Comparison of ENCODE assay signal across 18 cellular contexts in the genomic region with DNA sequence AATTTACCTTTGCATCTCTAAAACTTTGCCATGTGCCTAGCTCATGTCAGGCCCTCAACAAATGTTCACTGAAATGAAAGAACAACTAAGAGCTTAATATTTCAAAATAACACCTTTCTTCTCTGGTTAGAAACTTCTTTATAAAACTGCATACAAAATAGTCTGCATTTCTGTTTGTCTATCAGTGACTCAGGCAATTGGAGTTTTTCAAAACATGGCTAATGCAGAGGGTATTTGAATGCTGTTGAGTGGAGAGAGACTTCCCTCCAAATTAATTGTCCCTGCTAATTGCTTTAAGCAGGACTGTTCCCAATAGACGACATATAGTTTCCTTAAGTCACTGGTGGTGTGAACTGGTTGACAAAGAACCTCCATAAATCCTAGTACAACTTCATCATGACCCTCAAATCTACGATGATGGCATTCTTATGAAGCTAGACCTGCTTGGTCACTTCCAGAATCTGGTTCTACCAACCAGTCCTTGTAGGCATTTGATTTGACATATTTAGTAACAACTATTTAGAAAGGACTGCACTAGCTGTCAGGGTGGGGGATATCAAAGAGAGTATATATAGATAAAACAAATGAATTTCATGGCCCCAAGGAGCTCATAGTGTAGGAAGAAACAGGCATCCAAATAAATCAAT.
A peak's percentile ranks its signal among the peaks of the same experiment; 100 is the strongest.
DNase-seq lines count a peak whose midpoint lies in the region; ATAC-seq and TF ChIP-seq lines count a peak whose summit lies in the region.
"Had no signal": no experiment of that assay in that cellular context is flagged by ENCODE, and none has a peak within 500 bp of the region (broad histone marks: within the 10 kb centered on the region; RNA-seq: fewer than 3 reads in every experiment).

No MANE protein-coding gene starts in this region.

- H3K4me2 ChIP-seq in IMR-90 (ENCODE audit: low read depth, low read length) (peak overlapping the region; percentile 42; the same call in 1 of the 2 replicates), neural cell (ENCODE audit: low read length) (no peak overlapping the region)
- H3K4me2 ChIP-seq: BLaER1, PC-9 had no signal

- H2BK5ac ChIP-seq in IMR-90 (ENCODE audit: low read depth, low read length, poor library complexity, severe bottlenecking), result no peak overlapping the region

- H2BK120ac ChIP-seq in IMR-90 (ENCODE audit: low read depth, low read length), result peak overlapping the region; percentile 3; the same call in 1 of the 2 replicates

- H3K18ac ChIP-seq in IMR-90 (ENCODE audit: low read depth, low read length), result no peak overlapping the region; the same call in 1 of the 2 replicates

- no peaks in the 10 kb centered on the region for H3K36me3 ChIP-seq in IMR-90 (ENCODE audit: control insufficient read depth, insufficient read depth, low read length)
- H3K36me3 ChIP-seq in neural cell (ENCODE audit: insufficient read depth, low read length), result no peaks in the 10 kb centered on the region
- H3K36me3 ChIP-seq in transverse colon, result no peaks in the 10 kb centered on the region
- H3K36me3 ChIP-seq: BLaER1 had no signal

- no peaks in the 10 kb centered on the region; the same call in 1 of the 2 replicates for H3K4me1 ChIP-seq in IMR-90 (ENCODE audit: control insufficient read depth, insufficient read depth, low read length)
- H3K4me1 ChIP-seq in transverse colon, result no peaks in the 10 kb centered on the region
- H3K4me1 ChIP-seq: BLaER1 had no signal

- ATAC-seq in IMR-90 (ENCODE audit: low read depth) (peak; percentile 42; the same call in 1 of the 2 replicates), HG03095 (IDR thresholded peaks at IDR 0.05; ENCODE audit: unreplicated experiment) (no peak), HG02571 (IDR thresholded peaks at IDR 0.05; ENCODE audit: unreplicated experiment) (no peak), GM21526 (IDR thresholded peaks at IDR 0.05; ENCODE audit: low FRiP score, unreplicated experiment) (no peak)
- ATAC-seq: CD8-positive, alpha-beta T cell had no signal

- POLR2A ChIA-PET in IMR-90 (lab: Charles Lee; ENCODE audit: unreplicated experiment), result no interaction called here

- TF ChIP-seq CTCF in IMR-90 (conservative IDR thresholded peaks at IDR 0.05; ENCODE audit: low read depth, low read length), result no peak
- no peak for TF ChIP-seq CTCF in neural cell (IDR thresholded peaks at IDR 0.05; ENCODE audit: poor library complexity, severe bottlenecking)
- no peak for TF ChIP-seq CTCF in transverse colon (IDR thresholded peaks at IDR 0.05)

- no peak overlapping the region for H3K14ac ChIP-seq in IMR-90 (replicated peaks; ENCODE audit: low read depth, low read length)

- H3K9me2 ChIP-seq in neural cell (ENCODE audit: insufficient read depth, low read length), result no peaks in the 10 kb centered on the region

- TF ChIP-seq EP300 in neural cell (conservative IDR thresholded peaks at IDR 0.05; ENCODE audit: poor library complexity, severe bottlenecking) (no peak), transverse colon (IDR thresholded peaks at IDR 0.05; ENCODE audit: low read depth) (no peak)

- TF ChIP-seq POLR2A in IMR-90 (IDR thresholded peaks at IDR 0.05; ENCODE audit: low read depth, low read length), result no peak
- no peak for TF ChIP-seq POLR2A in transverse colon (IDR thresholded peaks at IDR 0.05)

- no peak overlapping the region; the same call in 1 of the 2 replicates for H2BK20ac ChIP-seq in IMR-90 (ENCODE audit: low read depth, low read length)

- CTCF ChIA-PET in IMR-90 (lab: Yijun Ruan, JAX), result no interaction called here

- no peak overlapping the region for H3K56ac ChIP-seq in IMR-90 (ENCODE audit: extremely low read depth, insufficient read depth, low read length)

- H2AFZ ChIP-seq in IMR-90 (replicated peaks; ENCODE audit: low read length, poor library complexity) (no peak overlapping the region), neural cell (ENCODE audit: low read depth, low read length) (no peak overlapping the region)
- H2AFZ ChIP-seq: PC-9 had no signal

- H3K9me3 ChIP-seq in IMR-90 (ENCODE audit: control insufficient read depth, insufficient read depth, low read length), result no peaks in the 10 kb centered on the region
- H3K9me3 ChIP-seq in neural cell (ENCODE audit: low read length), result no peaks in the 10 kb centered on the region
- no peaks in the 10 kb centered on the region for H3K9me3 ChIP-seq in transverse colon
- H3K9me3 ChIP-seq: BLaER1 had no signal

- WGBS in IMR-90 (ENCODE audit: extremely low coverage in 2 of 2, insufficient read length in 1 of 2), 2 experiments, result no CpG with 5 or more reads among the region's 2 CpGs
- 80 to 81% methylated on average over 2 of the region's 2 CpGs for WGBS in transverse colon (ENCODE audit: low coverage in 1 of 2), 2 donors

- peak; percentile 53 for DNase-seq in EH (ENCODE audit: low read depth)
- DNase-seq in IMR-90, result peak; percentile 24
- peak; percentile 16 for DNase-seq in astrocyte of the hippocampus (ENCODE audit: low read depth, low spot score)
- DNase-seq in transverse colon, result no peak
- DNase-seq: Calu3; CD8-positive, alpha-beta T cell; H9; NCI-H1436; NCI-H1930; NCI-H226; NCI-H524; PC-9 had no signal

- no TSS peak for BruUV-seq in IMR-90 (replicated peaks; lab: Mats Ljungman, UMichigan)

- no peaks in the 10 kb centered on the region for H3K79me1 ChIP-seq in IMR-90 (ENCODE audit: low read depth in 1 of 2, low read length in 2 of 2)

- no peak overlapping the region for H2AK5ac ChIP-seq in IMR-90 (ENCODE audit: low read depth, low read length)

- H3K9ac ChIP-seq in IMR-90 (ENCODE audit: low read depth, low read length) (no peak overlapping the region), neural cell (ENCODE audit: low read length) (no peak overlapping the region)
- H3K9ac ChIP-seq: BLaER1 had no signal

- no peak overlapping the region for H4K91ac ChIP-seq in IMR-90 (ENCODE audit: insufficient read depth, low read depth, low read length)

- H2BK15ac ChIP-seq in IMR-90 (ENCODE audit: low read depth, low read length), result no peak overlapping the region

- no peak overlapping the region for H4K5ac ChIP-seq in IMR-90 (ENCODE audit: low read depth, low read length)

- in situ Hi-C loops in IMR-90 (cut with MboI; ENCODE audit: low sequenced_read_pairs), result no loop called here
- in situ Hi-C loops in transverse colon (cut with MboI; ENCODE audit: low pct_ligation_motif_present in 1 of 4, low pct_unique_long_range_greater_than_20kb in 1 of 4, low sequenced_read_pairs in 3 of 4), result no loop called here

- intact Hi-C loops in IMR-90 (cut with micrococcal nuclease), result no loop called here
- intact Hi-C loops in transverse colon (cut with DNase I; ENCODE audit: low total_unique reads), result no loop called here

- no peaks in the 10 kb centered on the region for H4K20me1 ChIP-seq in IMR-90 (ENCODE audit: insufficient read depth, low read length)
- no peaks in the 10 kb centered on the region for H4K20me1 ChIP-seq in neural cell (ENCODE audit: insufficient read depth)
- H4K20me1 ChIP-seq: BLaER1 had no signal

- no peak overlapping the region for H2AK9ac ChIP-seq in IMR-90 (replicated peaks; ENCODE audit: low read depth, low read length, poor library complexity)

- TF ChIP-seq RAD21 in IMR-90 (IDR thresholded peaks at IDR 0.05; ENCODE audit: low read length), result no peak
- no peak for TF ChIP-seq RAD21 in neural cell (conservative IDR thresholded peaks at IDR 0.05)

- H4K8ac ChIP-seq in IMR-90 (ENCODE audit: low read depth in 2 of 2, low read length in 2 of 2), result no peak overlapping the region

- H3K4me3 ChIP-seq in IMR-90 (ENCODE audit: insufficient read depth, low read depth, low read length) (no peak overlapping the region), neural cell (ENCODE audit: low read length) (no peak overlapping the region), transverse colon (no peak overlapping the region)
- H3K4me3 ChIP-seq: BLaER1, PC-9 had no signal

- H3K23ac ChIP-seq in IMR-90 (ENCODE audit: low read depth, low read length), result no peak overlapping the region

- H3K27ac ChIP-seq in IMR-90 (ENCODE audit: insufficient read depth, low read length), result no peak overlapping the region
- H3K27ac ChIP-seq in neural cell (ENCODE audit: low read length), result peak overlapping the region; percentile 33
- no peak overlapping the region for H3K27ac ChIP-seq in transverse colon
- H3K27ac ChIP-seq: BLaER1, PC-9, RWPE1 had no signal

- no peaks in the 10 kb centered on the region for H3K79me2 ChIP-seq in neural cell (replicated peaks; ENCODE audit: insufficient read depth, low read length)

- no peaks in the 10 kb centered on the region; the same call in none of the 2 replicates for H3K27me3 ChIP-seq in IMR-90 (ENCODE audit: control insufficient read depth, insufficient read depth, low read length)
- no peaks in the 10 kb centered on the region for H3K27me3 ChIP-seq in neural cell (ENCODE audit: insufficient read depth, low read depth, low read length)
- no peaks in the 10 kb centered on the region for H3K27me3 ChIP-seq in transverse colon
- H3K27me3 ChIP-seq: BLaER1 had no signal

- H3K9me1 ChIP-seq in IMR-90 (ENCODE audit: insufficient read depth, low read length), result no peaks in the 10 kb centered on the region

- peaks cover 5% of the 10 kb centered on the region for H3F3A ChIP-seq in neural cell (ENCODE audit: insufficient read depth, low read length, poor library complexity, severe bottlenecking)

- dilution Hi-C loops in IMR-90 (cut with HindIII; ENCODE audit: low sequenced_read_pairs, unreplicated experiment), result no loop called here

- no peak overlapping the region for H3K4ac ChIP-seq in IMR-90 (ENCODE audit: low read depth, low read length)

TF ChIP-seq in IMR-90, 13 proteins besides CTCF, POLR2A, EP300 and RAD21 (continues in another document):
- TF ChIP-seq RCOR1 (IDR thresholded peaks at IDR 0.05; ENCODE audit: insufficient replicate concordance, low read length) (no peak), USF2 (IDR thresholded peaks at IDR 0.05; ENCODE audit: low read depth, low read length) (no peak), CEBPB (IDR thresholded peaks at IDR 0.05; ENCODE audit: low read depth, low read length) (no peak)

TF ChIP-seq in neural cell, 6 proteins besides CTCF, POLR2A, EP300 and RAD21 (continues in another document):
- TF ChIP-seq EZH2 (IDR thresholded peaks at IDR 0.05; ENCODE audit: borderline replicate concordance, insufficient read depth, low read length, poor library complexity, severe bottlenecking) (no peak), MXI1 (conservative IDR thresholded peaks at IDR 0.05; ENCODE audit: poor library complexity, severe bottlenecking) (no peak), POLR2AphosphoS5 (IDR thresholded peaks at IDR 0.05) (no peak), SMC3 (conservative IDR thresholded peaks at IDR 0.05; ENCODE audit: poor library complexity) (no peak)
